2 cellular contexts compared by ENCODE assay signal in genomic region chr18:36240510-36240909, GRCh38. TPM values are rescaled to one million over a fixed set of nuclear protein-coding genes. Genes with fewer than 3 reads are reported as not detected.
"Had no signal": no experiment of that assay in that cellular context is flagged by ENCODE, and none has a peak within 500 bp of the region (broad histone marks: within the 10 kb centered on the region; RNA-seq: fewer than 3 reads in every experiment).

No MANE protein-coding gene starts in this region.

RNA-seq across cellular contexts. Expression of gene MOCOS, which starts 53.2 kb away (rescaled TPM):
- total RNA-seq: OCI-LY7, SJCRH30 had no signal
